ENCODE assay signal across 8 cellular contexts in the genomic region with DNA sequence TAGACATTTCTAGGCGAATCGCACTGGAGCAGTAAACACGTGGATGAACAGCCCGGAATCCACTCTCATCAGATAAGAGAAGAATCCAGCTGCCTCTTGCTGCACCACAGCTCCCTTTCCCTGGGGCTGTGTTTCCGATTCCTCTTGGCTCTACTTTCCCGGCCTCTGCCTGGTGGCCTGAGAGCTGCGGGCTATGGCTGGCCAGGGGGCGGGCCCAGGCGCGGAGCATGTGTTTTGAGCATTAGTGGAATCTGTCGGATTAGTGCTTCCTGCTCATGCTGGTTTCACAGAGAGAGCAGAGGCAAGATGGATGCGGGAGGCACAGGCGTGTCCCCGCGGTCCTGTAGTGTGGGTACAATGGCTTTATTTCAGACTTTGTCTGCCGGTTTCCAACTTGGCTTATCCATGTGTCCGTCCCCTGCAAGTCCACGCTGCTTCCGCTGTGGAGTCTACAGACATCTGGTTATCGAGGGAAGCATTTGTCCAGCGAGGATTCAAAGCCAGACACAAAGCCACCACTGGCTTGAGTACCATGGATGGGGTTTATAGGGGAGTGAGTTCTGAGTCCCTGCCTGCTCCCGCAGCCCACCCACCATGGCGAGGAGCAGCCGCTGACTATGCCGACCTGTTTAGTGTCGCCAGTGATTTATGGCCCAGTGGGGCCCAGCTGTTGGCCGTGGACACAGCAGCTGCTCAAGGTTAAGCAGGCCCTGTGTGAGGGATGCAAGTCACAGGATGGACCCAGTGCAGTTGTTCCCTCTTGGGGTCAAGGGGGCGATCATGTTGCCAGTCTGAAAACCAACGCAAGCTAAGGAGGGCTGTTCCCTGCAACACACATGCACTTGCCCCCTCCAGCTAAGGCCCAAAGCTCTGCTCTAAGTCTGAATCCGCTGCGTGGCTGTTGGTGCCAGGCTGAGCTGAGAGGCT. TPM values are rescaled to one million over a fixed set of nuclear protein-coding genes. Genes with fewer than 3 reads are reported as not detected.
DNase-seq lines count a peak whose midpoint lies in the region; ATAC-seq and TF ChIP-seq lines count a peak whose summit lies in the region.

No MANE protein-coding gene starts in this region.

- 37 to 50% (median 43%) methylated on average over 19 to 31 of the region's 31 CpGs for WGBS in heart left ventricle, 4 donors

- intact Hi-C loops in heart left ventricle (cut with DNase I) = loop anchor here in 2 of 10 donors (2.0 kb wide), 2 partner anchors 26 to 42 kb away; no protein-coding TSS in a partner anchor

- H3K4me1 ChIP-seq in heart left ventricle = peaks cover 0 to 23% (median 10%) of the 10 kb centered on the region in 12 donors

- no peaks in the 10 kb centered on the region for H3K27me3 Mint-ChIP-seq in progenitor cell of endocrine pancreas
- H3K27me3 Mint-ChIP-seq in naive thymus-derived CD8-positive, alpha-beta T cell = no peaks in the 10 kb centered on the region

- H3K4me1 Mint-ChIP-seq in progenitor cell of endocrine pancreas (ENCODE audit: low read depth) = peaks cover 11% of the 10 kb centered on the region
- peaks cover 0 to 4% (median 1%) of the 10 kb centered on the region in 4 donors for H3K4me1 Mint-ChIP-seq in naive thymus-derived CD8-positive, alpha-beta T cell

- no peaks in the 10 kb centered on the region for H3K27me3 ChIP-seq in heart left ventricle

- peak overlapping the region; percentile 23 to 76 (median 62) for H3K27ac ChIP-seq in heart left ventricle

- ATAC-seq in heart left ventricle = peak; percentile 88 to 98 (median 94)
- ATAC-seq in naive thymus-derived CD8-positive, alpha-beta T cell = no peak
- ATAC-seq in activated CD4-positive, CD25-positive, alpha-beta regulatory T cell treated with anti-CD3 and anti-CD28 coated beads, Interleukin-2, amount 50 U/mL, for 24 hours = no peak
- ATAC-seq in HG02885 (IDR thresholded peaks at IDR 0.05; ENCODE audit: poor library complexity, unreplicated experiment) = no peak

- POLR2A ChIA-PET in naive thymus-derived CD8-positive, alpha-beta T cell (lab: Charles Lee) = interaction anchor here (0.6 kb wide), 1 partner anchor 8 kb away, joined by 5 read pairs; no protein-coding TSS in a partner anchor

- no peaks in the 10 kb centered on the region for H3K36me3 Mint-ChIP-seq in progenitor cell of endocrine pancreas (ENCODE audit: insufficient read depth)
- H3K36me3 Mint-ChIP-seq in naive thymus-derived CD8-positive, alpha-beta T cell = no peaks in the 10 kb centered on the region

- no peaks in the 10 kb centered on the region for H3K36me3 ChIP-seq in heart left ventricle

- H3K9me3 Mint-ChIP-seq in progenitor cell of endocrine pancreas (ENCODE audit: low read depth) = no peaks in the 10 kb centered on the region
- H3K9me3 Mint-ChIP-seq in naive thymus-derived CD8-positive, alpha-beta T cell = no peaks in the 10 kb centered on the region

- DNase-seq in DMS153 treated with DMSO at 0.1 percent for 48 hours (lab: John Stamatoyannopoulos, UW; ENCODE audit: unreplicated experiment) = peak; percentile 58
- peak; percentile 50 for DNase-seq in T1000 (lab: John Stamatoyannopoulos, UW)
- peak; percentile 75 to 83 (median 77) for DNase-seq in heart left ventricle
- DNase-seq in progenitor cell of endocrine pancreas (ENCODE audit: low spot score, unreplicated experiment) = peak; percentile 21
- no peak for DNase-seq in naive thymus-derived CD8-positive, alpha-beta T cell
- DNase-seq in cortex of kidney (lab: John Stamatoyannopoulos, UW) = no peak

- TF ChIP-seq CTCF in heart left ventricle (IDR thresholded peaks at IDR 0.05) = no peak
- TF ChIP-seq CTCF in progenitor cell of endocrine pancreas (IDR thresholded peaks at IDR 0.05; ENCODE audit: unreplicated experiment) = no peak

- H3K9me3 ChIP-seq in heart left ventricle = no peaks in the 10 kb centered on the region

- H3K4me3 Mint-ChIP-seq in progenitor cell of endocrine pancreas (ENCODE audit: low read depth) = no peak overlapping the region
- peak overlapping the region in 5 of 10 donors; percentile 15 to 40 (median 29) for H3K4me3 Mint-ChIP-seq in naive thymus-derived CD8-positive, alpha-beta T cell

- no peak for TF ChIP-seq POLR2A in heart left ventricle (IDR thresholded peaks at IDR 0.05)

- peak overlapping the region; percentile 37 for H3K27ac Mint-ChIP-seq in progenitor cell of endocrine pancreas
- no peak overlapping the region for H3K27ac Mint-ChIP-seq in naive thymus-derived CD8-positive, alpha-beta T cell

- H3K4me3 ChIP-seq in heart left ventricle = peak overlapping the region in 9 of 12 donors; percentile 25 to 48 (median 35)

RNA-seq across cellular contexts. Expression of a gene that starts 43.3 kb away (rescaled TPM):
- total RNA-seq in heart left ventricle (10 to 100 TPM; 21.1 to 58.0 (median 39.5) TPM), progenitor cell of endocrine pancreas (134 and 143 TPM in 2 replicates)
- polyA plus RNA-seq in heart left ventricle = 10 to 100 TPM; 11.4 to 14.9 TPM
- 100 to 1,000 TPM; 106 to 116 TPM for total RNA-seq in naive thymus-derived CD8-positive, alpha-beta T cell
- polyA plus RNA-seq in naive thymus-derived CD8-positive, alpha-beta T cell = 10 to 100 TPM in 1 of 3 donors, 1 to 10 TPM in 2; 8.3 to 20.3 (median 8.5) TPM

Comparison
In these comparisons a context has a peak if more than half of its experiments do, and no peak if none do; other contexts are left out.
1. DNase-seq: peak in DMS153 treated with DMSO at 0.1 percent for 48 hours (single experiment), T1000 (single experiment), heart left ventricle (5 of 5) and progenitor cell of endocrine pancreas (single experiment); none in naive thymus-derived CD8-positive, alpha-beta T cell (0 of 10) and cortex of kidney (single experiment).
2. ATAC-seq: peak in heart left ventricle (4 of 4); none in naive thymus-derived CD8-positive, alpha-beta T cell (0 of 2), activated CD4-positive, CD25-positive, alpha-beta regulatory T cell treated with anti-CD3 and anti-CD28 coated beads, Interleukin-2, amount 50 U/mL, for 24 hours (0 of 2) and HG02885 (single experiment).